ENCODE assay signal across 1 cellular context in genomic region chr2:43230981-43231827, GRCh38.
TF ChIP-seq lines count a peak whose summit lies in the region.

No MANE protein-coding gene starts in this region.

TF ChIP-seq in HepG2, 621 proteins besides CTCF, POLR2A, EP300 and RAD21 (continued from another document and continues in another):
- peak; percentile 48; the same call in 1 of the 2 replicates for TF ChIP-seq HNF4G (IDR thresholded peaks at IDR 0.05; ENCODE audit: borderline replicate concordance, low read depth, low read length)
- no peak for TF ChIP-seq HNF4G (CRISPR knock-in tag; IDR thresholded peaks at IDR 0.05; ENCODE audit: borderline replicate concordance, low read depth)
- no peak for TF ChIP-seq ZNF333 (CRISPR knock-in tag; IDR thresholded peaks at IDR 0.05; ENCODE audit: borderline replicate concordance)
- no peak for TF ChIP-seq ZNF512 (CRISPR knock-in tag; IDR thresholded peaks at IDR 0.05)
- TF ChIP-seq TEAD2 (CRISPR knock-in tag; IDR thresholded peaks at IDR 0.05): no peak
- TF ChIP-seq MATR3 (CRISPR knock-in tag; IDR thresholded peaks at IDR 0.05): no peak
- 0 out of 2 replicates have a peak, but pooled peaks have one; percentile 16 for TF ChIP-seq RBAK (CRISPR knock-in tag; IDR thresholded peaks at IDR 0.05)
- TF ChIP-seq MEIS1 (CRISPR knock-in tag; IDR thresholded peaks at IDR 0.05; ENCODE audit: borderline replicate concordance): no peak
- TF ChIP-seq ZNF7 (CRISPR knock-in tag; IDR thresholded peaks at IDR 0.05): 0 out of 2 replicates have a peak, but pooled peaks have one; percentile 30
- no peak for TF ChIP-seq ZNF503 (CRISPR knock-in tag; IDR thresholded peaks at IDR 0.05)
- TF ChIP-seq THAP11 (CRISPR knock-in tag; IDR thresholded peaks at IDR 0.05): no peak; the same call in 1 of the 2 replicates
- TF ChIP-seq SOX6 (IDR thresholded peaks at IDR 0.05): no peak
- TF ChIP-seq SOX6 (CRISPR knock-in tag; IDR thresholded peaks at IDR 0.05): peak; percentile 45; the same call in 1 of the 2 replicates
- no peak for TF ChIP-seq ZNF317 (CRISPR knock-in tag; IDR thresholded peaks at IDR 0.05)
- TF ChIP-seq FOXA3 (CRISPR knock-in tag; IDR thresholded peaks at IDR 0.05): peak; percentile 79
- no peak for TF ChIP-seq ZNF674 (CRISPR knock-in tag; IDR thresholded peaks at IDR 0.05; ENCODE audit: low read depth)
- TF ChIP-seq ZNF766 (CRISPR knock-in tag; IDR thresholded peaks at IDR 0.05; ENCODE audit: borderline replicate concordance): no peak
- TF ChIP-seq SRY (CRISPR knock-in tag; IDR thresholded peaks at IDR 0.05): no peak
- no peak for TF ChIP-seq ZNF343 (CRISPR knock-in tag; IDR thresholded peaks at IDR 0.05)
- TF ChIP-seq ZSCAN9 (CRISPR knock-in tag; IDR thresholded peaks at IDR 0.05; ENCODE audit: borderline replicate concordance): no peak
- no peak for TF ChIP-seq SMC3 (IDR thresholded peaks at IDR 0.05; ENCODE audit: low read length)
- no peak for TF ChIP-seq FOXO4 (CRISPR knock-in tag; conservative IDR thresholded peaks at IDR 0.05)
- TF ChIP-seq KDM5A (IDR thresholded peaks at IDR 0.05; ENCODE audit: borderline replicate concordance, low read length): no peak
- no peak for TF ChIP-seq EHMT2 (IDR thresholded peaks at IDR 0.05; ENCODE audit: borderline replicate concordance, low read depth, low read length)
- TF ChIP-seq FOXA1 (IDR thresholded peaks at IDR 0.05): no peak
- TF ChIP-seq FOXA1 (CRISPR knock-in tag; IDR thresholded peaks at IDR 0.05): peak; percentile 69
- TF ChIP-seq ZNF350 (CRISPR knock-in tag; IDR thresholded peaks at IDR 0.05; ENCODE audit: borderline replicate concordance, low read depth): peak; percentile 46; the same call in 1 of the 2 replicates
- TF ChIP-seq ZNF251 (CRISPR knock-in tag; IDR thresholded peaks at IDR 0.05): no peak
- TF ChIP-seq ZNF761 (CRISPR knock-in tag; conservative IDR thresholded peaks at IDR 0.05): no peak
- TF ChIP-seq STAG1 (CRISPR knock-in tag; IDR thresholded peaks at IDR 0.05): peak; percentile 47
- no peak for TF ChIP-seq GATA4 (IDR thresholded peaks at IDR 0.05; ENCODE audit: borderline replicate concordance, low read depth)
- TF ChIP-seq UBTF (CRISPR knock-in tag; IDR thresholded peaks at IDR 0.05): no peak
- TF ChIP-seq SOX13 (IDR thresholded peaks at IDR 0.05): no peak
- peak in 1 of 2 experiments; percentile 39; a peak in 2 of 4 replicates for TF ChIP-seq SOX13 (CRISPR knock-in tag; conservative IDR thresholded peaks at IDR 0.05 in 1 of 2, IDR thresholded peaks at IDR 0.05 in 1 of 2)
- TF ChIP-seq FOSL2 (CRISPR knock-in tag; IDR thresholded peaks at IDR 0.05): 0 out of 2 replicates have a peak, but pooled peaks have one; percentile 20
- no peak for TF ChIP-seq KLF12 (CRISPR knock-in tag; IDR thresholded peaks at IDR 0.05; ENCODE audit: borderline replicate concordance)
- peak; percentile 53; the same call in 1 of the 2 replicates for TF ChIP-seq ZBTB7A (CRISPR knock-in tag; IDR thresholded peaks at IDR 0.05)
- no peak for TF ChIP-seq SMYD3 (CRISPR knock-in tag; IDR thresholded peaks at IDR 0.05)
- no peak for TF ChIP-seq MAZ (IDR thresholded peaks at IDR 0.05; ENCODE audit: borderline replicate concordance, low read depth, low read length)
- no peak for TF ChIP-seq MAZ (CRISPR knock-in tag; IDR thresholded peaks at IDR 0.05; ENCODE audit: low read depth)
- TF ChIP-seq LCORL (IDR thresholded peaks at IDR 0.05): no peak
- TF ChIP-seq LCORL (CRISPR knock-in tag; IDR thresholded peaks at IDR 0.05): peak; percentile 26; the same call in 1 of the 2 replicates
- TF ChIP-seq ZNF772 (CRISPR knock-in tag; IDR thresholded peaks at IDR 0.05): no peak
- peak; percentile 47; the same call in 1 of the 2 replicates for TF ChIP-seq ATF1 (CRISPR knock-in tag; IDR thresholded peaks at IDR 0.05)
- no peak for TF ChIP-seq ZBTB25 (CRISPR knock-in tag; IDR thresholded peaks at IDR 0.05)
- TF ChIP-seq ESRRA (CRISPR knock-in tag; IDR thresholded peaks at IDR 0.05; ENCODE audit: low read depth): peak; percentile 92; the same call in 1 of the 2 replicates
- peak; percentile 55; the same call in 1 of the 2 replicates for TF ChIP-seq SALL1 (CRISPR knock-in tag; IDR thresholded peaks at IDR 0.05)
- TF ChIP-seq ZBTB7B (CRISPR knock-in tag; IDR thresholded peaks at IDR 0.05): peak; percentile 70; the same call in 1 of the 2 replicates
- no peak for TF ChIP-seq ZMYM3 (CRISPR knock-in tag; IDR thresholded peaks at IDR 0.05)
- peak; percentile 82 for TF ChIP-seq GATAD2A (CRISPR knock-in tag; IDR thresholded peaks at IDR 0.05)
- no peak for TF ChIP-seq SPEN (CRISPR knock-in tag; IDR thresholded peaks at IDR 0.05; ENCODE audit: low read depth)
- peak; percentile 39; the same call in 1 of the 2 replicates for TF ChIP-seq NCOA2 (CRISPR knock-in tag; IDR thresholded peaks at IDR 0.05)
- TF ChIP-seq HES4 (CRISPR knock-in tag; IDR thresholded peaks at IDR 0.05; ENCODE audit: borderline replicate concordance): no peak
- peak; percentile 44; the same call in 1 of the 2 replicates for TF ChIP-seq ISL2 (CRISPR knock-in tag; IDR thresholded peaks at IDR 0.05)
- TF ChIP-seq ZNF281 (CRISPR knock-in tag; IDR thresholded peaks at IDR 0.05; ENCODE audit: borderline replicate concordance): peak; percentile 95
- no peak for TF ChIP-seq CBX1 (IDR thresholded peaks at IDR 0.05; ENCODE audit: low read depth)
- TF ChIP-seq ZNF501 (CRISPR knock-in tag; IDR thresholded peaks at IDR 0.05): peak; percentile 66
- no peak for TF ChIP-seq ZBTB26 (CRISPR knock-in tag; IDR thresholded peaks at IDR 0.05; ENCODE audit: borderline replicate concordance)
- no peak for TF ChIP-seq ZNF280B (CRISPR knock-in tag; IDR thresholded peaks at IDR 0.05; ENCODE audit: borderline replicate concordance)
